In the genomic region with DNA sequence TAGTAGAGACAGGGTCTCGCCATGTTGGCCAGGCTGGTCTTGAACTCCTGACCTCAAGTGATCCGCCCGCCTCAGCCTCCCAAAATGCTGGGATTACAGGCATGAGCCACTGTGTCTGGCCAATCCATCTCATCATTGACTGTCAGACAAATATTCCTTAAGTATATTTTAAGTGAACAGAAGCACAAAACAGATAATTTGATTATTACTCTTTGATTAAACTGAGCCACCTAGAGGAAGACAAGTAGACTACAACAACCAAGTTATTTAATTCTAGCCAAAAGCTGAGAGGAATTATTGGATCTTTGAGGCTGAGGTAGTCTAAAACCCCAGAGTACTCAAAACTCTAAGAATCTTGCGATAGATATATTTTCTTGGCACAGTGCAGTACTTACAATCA, we compare ENCODE assay signal across 12 cellular contexts. TPM values are rescaled to one million over a fixed set of nuclear protein-coding genes. Genes with fewer than 3 reads are reported as not detected.
A peak's percentile ranks its signal among the peaks of the same experiment; 100 is the strongest.
DNase-seq lines count a peak whose midpoint lies in the region; ATAC-seq and TF ChIP-seq lines count a peak whose summit lies in the region.
"Had no signal": no experiment of that assay in that cellular context is flagged by ENCODE, and none has a peak within 500 bp of the region (broad histone marks: within the 10 kb centered on the region; RNA-seq: fewer than 3 reads in every experiment).

No MANE protein-coding gene starts in this region.

- ATAC-seq in RWPE2 (ENCODE audit: low read depth) (no peak), foreskin keratinocyte (peak; percentile 47), GM19351 (IDR thresholded peaks at IDR 0.05; ENCODE audit: unreplicated experiment) (no peak), GM18520 (IDR thresholded peaks at IDR 0.05; ENCODE audit: unreplicated experiment) (no peak)

- H3K4me1 ChIP-seq in RWPE2 (ENCODE audit: insufficient read depth, poor library complexity, severe bottlenecking) = no peaks in the 10 kb centered on the region
- H3K4me1 ChIP-seq in foreskin keratinocyte = no peaks in the 10 kb centered on the region
- H3K4me1 ChIP-seq: SJCRH30 had no signal

- in situ Hi-C loops in GM13977 (cut with MboI; ENCODE audit: low pct_unique_long_range_greater_than_20kb, low sequenced_read_pairs, unreplicated experiment) = no loop called here

- TF ChIP-seq CTCF in AG10803 (conservative IDR thresholded peaks at IDR 0.05; ENCODE audit: low read length) (peak; percentile 37), GM13977 (IDR thresholded peaks at IDR 0.05; ENCODE audit: extremely low read depth, insufficient read depth, missing control alignments) (peak; percentile 28), RWPE2 (IDR thresholded peaks at IDR 0.05; ENCODE audit: poor library complexity, severe bottlenecking) (peak; percentile 43), foreskin keratinocyte (conservative IDR thresholded peaks at IDR 0.05) (peak; percentile 51)

- no peak overlapping the region for H3K4me3 ChIP-seq in AG10803 (ENCODE audit: low read length)
- no peak overlapping the region for H3K4me3 ChIP-seq in RWPE2 (ENCODE audit: severe bottlenecking)
- H3K4me3 ChIP-seq: SJCRH30 had no signal

- H3K27ac ChIP-seq in RWPE2 (ENCODE audit: poor library complexity, severe bottlenecking) = no peak overlapping the region
- H3K27ac ChIP-seq in foreskin keratinocyte = no peak overlapping the region
- H3K27ac ChIP-seq: SJCRH30 had no signal

- H3K36me3 ChIP-seq in RWPE2 (ENCODE audit: low read depth) = peaks cover 26% of the 10 kb centered on the region

- no peaks in the 10 kb centered on the region for H3K9me3 ChIP-seq in RWPE2 (ENCODE audit: severe bottlenecking)
- H3K9me3 ChIP-seq: SJCRH30 had no signal

- no peaks in the 10 kb centered on the region for H3K27me3 ChIP-seq in RWPE2 (ENCODE audit: insufficient read depth, poor library complexity, severe bottlenecking)
- H3K27me3 ChIP-seq in foreskin keratinocyte = no peaks in the 10 kb centered on the region
- H3K27me3 ChIP-seq: SJCRH30 had no signal

- DNase-seq in AG10803 (ENCODE audit: low read depth) = peak; percentile 1
- DNase-seq in GM13977 (ENCODE audit: low spot score) = no peak
- no peak for DNase-seq in RWPE2 (ENCODE audit: low spot score)
- no peak for DNase-seq in foreskin keratinocyte
- no peak for DNase-seq in NCI-H2107 treated with DMSO at 0.1 percent for 48 hours (lab: John Stamatoyannopoulos, UW; ENCODE audit: unreplicated experiment)
- no peak for DNase-seq in DMS153 treated with DMSO at 0.1 percent for 48 hours (lab: John Stamatoyannopoulos, UW; ENCODE audit: unreplicated experiment)
- DNase-seq: anterior cingulate cortex, NCI-H2227 treated with DMSO at 0.1 percent for 48 hours, SJCRH30 had no signal

RNA-seq across cellular contexts. Expression of gene ACRV1, which starts 1.2 kb away (rescaled TPM):
- total RNA-seq in foreskin keratinocyte = not detected in 2 replicates
- not detected in 2 replicates for polyA plus RNA-seq in foreskin keratinocyte
- total RNA-seq: mononuclear cell had no signal

RNA-seq across cellular contexts. Expression of gene CHEK1, which starts 54.4 kb away (rescaled TPM):
- total RNA-seq in foreskin keratinocyte = 56.8 and 61.0 TPM in 2 replicates
- 26.3 and 32.9 TPM in 2 replicates for polyA plus RNA-seq in foreskin keratinocyte
